ENCODE assay signal across 12 cellular contexts in genomic region chr5:173498871-173499470, GRCh38.
DNase-seq lines count a peak whose midpoint lies in the region; ATAC-seq and TF ChIP-seq lines count a peak whose summit lies in the region.
"Had no signal": no experiment of that assay in that cellular context is flagged by ENCODE, and none has a peak within 500 bp of the region (broad histone marks: within the 10 kb centered on the region; RNA-seq: fewer than 3 reads in every experiment).

No MANE protein-coding gene starts in this region.

- CTCF ChIA-PET in OCI-LY7 (lab: Charles Lee; ENCODE audit: unreplicated experiment) = no interaction called here
- CTCF ChIA-PET in activated CD4-positive, alpha-beta T cell treated with anti-CD3 and anti-CD28 coated beads for 36 hours (lab: Charles Lee) = interaction anchor here (0.5 kb wide), 1 partner anchor 742 kb away, joined by 3 read pairs; no protein-coding TSS in a partner anchor

- H3K27me3 Mint-ChIP-seq in H9 (ENCODE audit: low read depth) (peaks cover 5% of the 10 kb centered on the region), brain (peaks cover 14% of the 10 kb centered on the region)
- H3K27me3 Mint-ChIP-seq in activated CD4-positive, alpha-beta T cell treated with anti-CD3 and anti-CD28 coated beads for 36 hours = peaks cover 4% of the 10 kb centered on the region

- ATAC-seq in GM21390 (IDR thresholded peaks at IDR 0.05; ENCODE audit: unreplicated experiment) = no peak
- no peak for ATAC-seq in activated CD4-positive, alpha-beta T cell treated with anti-CD3 and anti-CD28 coated beads for 36 hours
- ATAC-seq: lower lobe of right lung had no signal

- H3K27me3 ChIP-seq in H9 (ENCODE audit: insufficient read depth, low read length) = no peaks in the 10 kb centered on the region
- H3K27me3 ChIP-seq in sigmoid colon = no peaks in the 10 kb centered on the region

- no peak overlapping the region for H4K8ac ChIP-seq in H9 (replicated peaks; ENCODE audit: insufficient read length, low read depth, low read length)

- H3K36me3 Mint-ChIP-seq in H9 (ENCODE audit: insufficient read depth in 1 of 3, low read depth in 3 of 3) (no peaks in the 10 kb centered on the region), brain (no peaks in the 10 kb centered on the region)
- H3K36me3 Mint-ChIP-seq in activated CD4-positive, alpha-beta T cell treated with anti-CD3 and anti-CD28 coated beads for 36 hours (ENCODE audit: low read depth) = no peaks in the 10 kb centered on the region
- H3K36me3 Mint-ChIP-seq: CD4-positive, CD25-positive, alpha-beta regulatory T cell had no signal

- no peak for TF ChIP-seq POLR2A in sigmoid colon (IDR thresholded peaks at IDR 0.05)

- H3K79me1 ChIP-seq in H9 (ENCODE audit: insufficient read depth, low read depth, low read length, poor library complexity, severe bottlenecking) = no peaks in the 10 kb centered on the region

- BruUV-seq in OCI-LY7 (replicated peaks; lab: Mats Ljungman, UMichigan) = no TSS peak

- H3K4ac ChIP-seq in H9 (ENCODE audit: low read depth, low read length) = no peak overlapping the region

- H3K4me3 ChIP-seq in sigmoid colon = peak overlapping the region in 1 of 4 donors; percentile 6
- H3K4me3 ChIP-seq in OCI-LY7 (ENCODE audit: low read depth, low read length, poor library complexity, severe bottlenecking) = no peak overlapping the region
- H3K4me3 ChIP-seq: lower lobe of right lung, skin epidermis had no signal

- POLR2A ChIA-PET in OCI-LY7 (lab: Charles Lee) = interaction anchor here (0.7 kb wide), 1 partner anchor 465 kb away, joined by 3 read pairs; no protein-coding TSS in a partner anchor
- POLR2A ChIA-PET in activated CD4-positive, alpha-beta T cell treated with anti-CD3 and anti-CD28 coated beads for 36 hours (lab: Charles Lee) = interaction anchor here (0.7 kb wide), 1 partner anchor 58 kb away, joined by 3 read pairs; no protein-coding TSS in a partner anchor

- no peak overlapping the region for H2BK5ac ChIP-seq in H9 (ENCODE audit: insufficient read length, low read length)

- H3K9me3 ChIP-seq in H9 (ENCODE audit: control insufficient read depth, low read depth, low read length) (no peaks in the 10 kb centered on the region), sigmoid colon (no peaks in the 10 kb centered on the region), OCI-LY7 (ENCODE audit: low read length) (no peaks in the 10 kb centered on the region)
- H3K9me3 ChIP-seq: lower lobe of right lung had no signal

- no peak overlapping the region for H3K4me3 Mint-ChIP-seq in H9
- H3K4me3 Mint-ChIP-seq in brain = peak overlapping the region in 3 of 5 experiments; percentile 3 to 33 (median 22)
- no peak overlapping the region for H3K4me3 Mint-ChIP-seq in activated CD4-positive, alpha-beta T cell treated with anti-CD3 and anti-CD28 coated beads for 36 hours
- H3K4me3 Mint-ChIP-seq: CD4-positive, CD25-positive, alpha-beta regulatory T cell had no signal

- DNase-seq in H9 (peak; percentile 51), iPS DF 19.7 (ENCODE audit: low read depth, low spot score) (peak; percentile 15), sigmoid colon (no peak), OCI-LY7 (ENCODE audit: low spot score) (no peak), NOMO-1 treated with DMSO at 0.1 percent for 48 hours (lab: John Stamatoyannopoulos, UW; ENCODE audit: unreplicated experiment) (no peak)
- DNase-seq in activated CD4-positive, alpha-beta T cell treated with anti-CD3 and anti-CD28 coated beads for 36 hours = no peak
- DNase-seq: CD4-positive, CD25-positive, alpha-beta regulatory T cell; central memory CD4-positive, alpha-beta T cell; lower lobe of right lung had no signal

- WGBS in H9 (ENCODE audit: extremely low coverage, insufficient read length, low lambda C conversion rate) = no CpG with 5 or more reads among the region's 12 CpGs
- 51 to 59% methylated on average over 12 of the region's 12 CpGs for WGBS in sigmoid colon, 2 donors

- no peak for TF ChIP-seq EP300 in sigmoid colon (IDR thresholded peaks at IDR 0.05)

- no peaks in the 10 kb centered on the region for H3K79me2 ChIP-seq in H9 (ENCODE audit: insufficient read depth, low read length)
- H3K79me2 ChIP-seq in OCI-LY7 (ENCODE audit: insufficient read depth, low read depth, low read length) = no peaks in the 10 kb centered on the region

- no peak overlapping the region for H4K91ac ChIP-seq in H9 (ENCODE audit: insufficient read length, low read depth, low read length)

- H3K9me2 ChIP-seq in OCI-LY7 (ENCODE audit: insufficient read depth, low read length) = no peaks in the 10 kb centered on the region

- H2BK120ac ChIP-seq in H9 (ENCODE audit: low read depth, low read length, poor library complexity, severe bottlenecking) = no peak overlapping the region

- H3K4me1 Mint-ChIP-seq in H9 = peaks cover 10 to 15% of the 10 kb centered on the region in 2 experiments
- H3K4me1 Mint-ChIP-seq in brain = peaks cover 38% of the 10 kb centered on the region
- H3K4me1 Mint-ChIP-seq in activated CD4-positive, alpha-beta T cell treated with anti-CD3 and anti-CD28 coated beads for 36 hours = no peaks in the 10 kb centered on the region
- H3K4me1 Mint-ChIP-seq: CD4-positive, CD25-positive, alpha-beta regulatory T cell had no signal

- H2AFZ ChIP-seq in H9 (ENCODE audit: low read length) = peak overlapping the region; percentile 7
- H2AFZ ChIP-seq in OCI-LY7 (ENCODE audit: low read length) = no peak overlapping the region

- no peak overlapping the region for H3K23ac ChIP-seq in H9 (ENCODE audit: insufficient read length, low read depth, low read length)

- H3K27ac ChIP-seq in H9 (ENCODE audit: insufficient read length, low read depth, low read length) = no peak overlapping the region
- H3K27ac ChIP-seq in sigmoid colon = peak overlapping the region; percentile 55 to 87 (median 80)
- H3K27ac ChIP-seq in OCI-LY7 (ENCODE audit: low read depth, low read length, poor library complexity, severe bottlenecking) = no peak overlapping the region
- H3K27ac ChIP-seq: lower lobe of right lung had no signal

- no peak overlapping the region for H3K9ac ChIP-seq in H9 (ENCODE audit: extremely low read depth, insufficient read length, low read length)

- H2AK5ac ChIP-seq in H9 (ENCODE audit: insufficient read length, low read length) = no peak overlapping the region

- H3K27ac Mint-ChIP-seq in H9 = 0 out of 7 replicates have a peak overlapping the region, but pooled peaks of 1 of the 3 experiments have one; percentile 10
- H3K27ac Mint-ChIP-seq in brain = peak overlapping the region; percentile 7 to 85 (median 72)
- H3K27ac Mint-ChIP-seq in activated CD4-positive, alpha-beta T cell treated with anti-CD3 and anti-CD28 coated beads for 36 hours = no peak overlapping the region
- H3K27ac Mint-ChIP-seq: CD4-positive, CD25-positive, alpha-beta regulatory T cell had no signal

- intact Hi-C loops in sigmoid colon (cut with DNase I) (loop anchor here (5.0 kb wide), 3 partner anchors 73 to 207 kb away; partner anchors contain the start of gene STC2), OCI-LY7 (cut with micrococcal nuclease; ENCODE audit: unreplicated experiment) (no loop called here)
- intact Hi-C loops in activated CD4-positive, alpha-beta T cell treated with anti-CD3 and anti-CD28 coated beads for 36 hours (cut with DNase I, micrococcal nuclease) = no loop called here

- H3K36me3 ChIP-seq in sigmoid colon = no peaks in the 10 kb centered on the region
- H3K36me3 ChIP-seq in OCI-LY7 (ENCODE audit: insufficient read depth, low read length) = no peaks in the 10 kb centered on the region
- H3K36me3 ChIP-seq: lower lobe of right lung had no signal

- H2BK12ac ChIP-seq in H9 (ENCODE audit: insufficient read length, low read depth, low read length) = no peak overlapping the region

- H3K56ac ChIP-seq in H9 (ENCODE audit: insufficient read length, low read depth, low read length) = no peak overlapping the region

- peak overlapping the region; percentile 78; the same call in 1 of the 2 replicates for H3K14ac ChIP-seq in H9 (ENCODE audit: insufficient read depth, low read length)

- H3T11ph ChIP-seq in H9 (ENCODE audit: low read length) = no peak overlapping the region

- TF ChIP-seq CTCF in H9 (conservative IDR thresholded peaks at IDR 0.05) (no peak), brain (conservative IDR thresholded peaks at IDR 0.05) (no peak), sigmoid colon (IDR thresholded peaks at IDR 0.05) (no peak), OCI-LY7 (conservative IDR thresholded peaks at IDR 0.05; ENCODE audit: low read length) (no peak)

- H3K4me1 ChIP-seq in H9 (ENCODE audit: insufficient read depth, low read length) = peaks cover 2% of the 10 kb centered on the region; the same call in 1 of the 2 replicates
- peaks cover 0 to 58% (median 52%) of the 10 kb centered on the region in 4 donors for H3K4me1 ChIP-seq in sigmoid colon
- no peaks in the 10 kb centered on the region for H3K4me1 ChIP-seq in OCI-LY7 (ENCODE audit: insufficient read depth, low read length, poor library complexity, severe bottlenecking)
- H3K4me1 ChIP-seq: lower lobe of right lung had no signal

- H3K18ac ChIP-seq in H9 (ENCODE audit: insufficient read length, low read depth, low read length) = peak overlapping the region; percentile 63

- H3K23me2 ChIP-seq in H9 (ENCODE audit: insufficient read length, low read depth, low read length, poor library complexity, severe bottlenecking) = peaks cover 4% of the 10 kb centered on the region

- H3K9me3 Mint-ChIP-seq in H9 (peaks cover 0 to under 1% of the 10 kb centered on the region in 2 experiments; a peak in 1 of 5 replicates), brain (peaks cover 0 to 9% (median 0%) of the 10 kb centered on the region in 5 experiments)
- no peaks in the 10 kb centered on the region for H3K9me3 Mint-ChIP-seq in activated CD4-positive, alpha-beta T cell treated with anti-CD3 and anti-CD28 coated beads for 36 hours (ENCODE audit: low read depth)

- no peak overlapping the region for H2BK20ac ChIP-seq in H9 (ENCODE audit: low read depth, low read length, poor library complexity, severe bottlenecking)

- no peak overlapping the region; the same call in 1 of the 2 replicates for H2BK15ac ChIP-seq in H9 (ENCODE audit: low read depth, low read length)

- no peak overlapping the region for H4K5ac ChIP-seq in H9 (ENCODE audit: insufficient read length, low read depth, low read length)

- H4K20me1 ChIP-seq in H9 (ENCODE audit: control insufficient read depth, insufficient read depth, insufficient read length) (no peaks in the 10 kb centered on the region), OCI-LY7 (ENCODE audit: insufficient read depth, low read length) (no peaks in the 10 kb centered on the region)

- no peak overlapping the region for H3K4me2 ChIP-seq in H9 (ENCODE audit: insufficient read depth, insufficient read length, low read length)
- no peak overlapping the region for H3K4me2 ChIP-seq in OCI-LY7 (ENCODE audit: low read length)

Comparison
In these comparisons a context has a peak if more than half of its experiments do, and no peak if none do; other contexts are left out.
1. DNase-seq: peak in H9 (single experiment) and iPS DF 19.7 (single experiment); none in sigmoid colon (single experiment), OCI-LY7 (single experiment), activated CD4-positive, alpha-beta T cell treated with anti-CD3 and anti-CD28 coated beads for 36 hours (single experiment) and NOMO-1 treated with DMSO at 0.1 percent for 48 hours (single experiment).
2. H3K27ac ChIP-seq: peak in sigmoid colon (4 of 4); none in H9 (single experiment) and OCI-LY7 (single experiment).
3. H3K4me3 Mint-ChIP-seq: peak in brain (3 of 5); none in H9 (0 of 2) and activated CD4-positive, alpha-beta T cell treated with anti-CD3 and anti-CD28 coated beads for 36 hours (single experiment).